Comparison of ENCODE assay signal across 11 cellular contexts in the genomic region with DNA sequence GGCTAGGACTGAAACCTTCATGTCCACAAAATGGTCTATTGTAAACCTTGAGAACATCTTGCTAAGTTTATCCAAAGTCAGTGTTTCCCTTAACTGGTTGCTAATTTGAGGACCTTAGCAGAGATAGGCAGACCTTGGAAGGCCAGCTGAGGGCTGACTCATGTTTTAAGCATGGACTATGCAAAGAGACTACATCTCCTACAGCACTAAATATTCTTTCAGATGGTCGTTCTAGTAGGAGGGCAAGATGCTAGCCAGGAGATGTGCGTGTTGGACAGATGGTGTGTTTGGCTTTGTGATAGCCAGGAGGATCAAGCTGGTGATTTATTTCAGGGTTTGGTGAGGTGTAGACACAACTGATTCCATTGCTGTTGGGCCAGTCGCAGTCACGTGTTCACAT.
A peak's percentile ranks its signal among the peaks of the same experiment; 100 is the strongest.
DNase-seq lines count a peak whose midpoint lies in the region; ATAC-seq, FAIRE-seq and TF ChIP-seq lines count a peak whose summit lies in the region.
"Had no signal": no experiment of that assay in that cellular context is flagged by ENCODE, and none has a peak within 500 bp of the region (broad histone marks: within the 10 kb centered on the region; RNA-seq: fewer than 3 reads in every experiment).

No MANE protein-coding gene starts in this region.

- WGBS in A549 (ENCODE audit: missing lambda C conversion rate): 69% methylated on average over 4 of the region's 4 CpGs
- WGBS in right lobe of liver (ENCODE audit: insufficient coverage, low coverage, low lambda C conversion rate, missing lambda C conversion rate): 67% methylated on average over 2 of the region's 4 CpGs

- ATAC-seq in A549 (peak in 1 of 2 experiments; percentile 15; a peak in 2 of 6 replicates), right lobe of liver (peak; percentile 9 to 56 (median 39)), GM18520 (IDR thresholded peaks at IDR 0.05; ENCODE audit: unreplicated experiment) (no peak)

- TF ChIP-seq CTCF in A549 (IDR thresholded peaks at IDR 0.05) (no peak), right lobe of liver (IDR thresholded peaks at IDR 0.05) (no peak)

- H3K4me1 ChIP-seq in A549: peaks cover 72% of the 10 kb centered on the region
- H3K4me1 ChIP-seq in right lobe of liver: no peaks in the 10 kb centered on the region

- H3K4me2 ChIP-seq in A549: peak overlapping the region; percentile 43

- CTCF ChIA-PET in A549 (lab: Yijun Ruan, JAX): interaction anchor here (0.7 to 2.8 kb wide), 3 partner anchors 10 to 168 kb away, joined by 3 to 9 read pairs (median 6); no protein-coding TSS in a partner anchor

- no peaks in the 10 kb centered on the region for H3K9me3 ChIP-seq in A549
- no peaks in the 10 kb centered on the region for H3K9me3 ChIP-seq in right lobe of liver

- no peak for FAIRE-seq in A549 (lab: Jason Lieb, UNC)

- no peaks in the 10 kb centered on the region for H3K27me3 ChIP-seq in right lobe of liver

- POLR2A ChIA-PET in A549 (lab: Yijun Ruan, JAX): no interaction called here

- peak overlapping the region; percentile 64 to 94 for H3K27ac ChIP-seq in A549
- no peak overlapping the region for H3K27ac ChIP-seq in right lobe of liver

- TF ChIP-seq POLR2A in A549 (IDR thresholded peaks at IDR 0.05; ENCODE audit: low read length) (no peak), right lobe of liver (IDR thresholded peaks at IDR 0.05) (no peak)

- H3K4me3 ChIP-seq in A549 (no peak overlapping the region), right lobe of liver (no peak overlapping the region)

- no peak for TF ChIP-seq RAD21 in A549 (conservative IDR thresholded peaks at IDR 0.05 in 1 of 2, IDR thresholded peaks at IDR 0.05 in 1 of 2)

- intact Hi-C loops in right lobe of liver (cut with DNase I): no loop called here

- H3K36me3 ChIP-seq in right lobe of liver: no peaks in the 10 kb centered on the region

- peak in 1 of 2 experiments; percentile 38 for DNase-seq in A549 (ENCODE audit: low read depth in 1 of 2, low spot score in 1 of 2)
- peak; percentile 40 to 82 for DNase-seq in NCI-H446 (lab: John Stamatoyannopoulos, UW)
- peak; percentile 25 for DNase-seq in dedifferentiated amniotic fluid mesenchymal stem cell (ENCODE audit: extremely low spot score)
- no peak for DNase-seq in right lobe of liver
- DNase-seq in activated naive CD4-positive, alpha-beta T cell treated with Interleukin-2 at 50 U/mL for 16 hours: no peak
- DNase-seq in globus pallidus (ENCODE audit: low spot score): no peak
- DNase-seq in activated naive CD4-positive, alpha-beta T cell (lab: John Stamatoyannopoulos, UW): no peak
- DNase-seq: activated gamma-delta T cell treated with Interleukin-2 at 50 U/mL for 16 hours, endodermal cell, NCI-H1930 had no signal

- TF ChIP-seq EP300 in A549 (IDR thresholded peaks at IDR 0.05): no peak

TF ChIP-seq in A549, 52 proteins besides CTCF, POLR2A, EP300 and RAD21:
- no peak for TF ChIP-seq RARB (CRISPR knock-in tag; IDR thresholded peaks at IDR 0.05)
- TF ChIP-seq, protein P1, sequence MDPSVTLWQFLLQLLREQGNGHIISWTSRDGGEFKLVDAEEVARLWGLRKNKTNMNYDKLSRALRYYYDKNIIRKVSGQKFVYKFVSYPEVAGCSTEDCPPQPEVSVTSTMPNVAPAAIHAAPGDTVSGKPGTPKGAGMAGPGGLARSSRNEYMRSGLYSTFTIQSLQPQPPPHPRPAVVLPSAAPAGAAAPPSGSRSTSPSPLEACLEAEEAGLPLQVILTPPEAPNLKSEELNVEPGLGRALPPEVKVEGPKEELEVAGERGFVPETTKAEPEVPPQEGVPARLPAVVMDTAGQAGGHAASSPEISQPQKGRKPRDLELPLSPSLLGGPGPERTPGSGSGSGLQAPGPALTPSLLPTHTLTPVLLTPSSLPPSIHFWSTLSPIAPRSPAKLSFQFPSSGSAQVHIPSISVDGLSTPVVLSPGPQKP (IDR thresholded peaks at IDR 0.05; ENCODE audit: low read depth, low read length): no peak
- no peak for TF ChIP-seq JUNB (IDR thresholded peaks at IDR 0.05)
- TF ChIP-seq FOSL2 (IDR thresholded peaks at IDR 0.05): no peak
- no peak for TF ChIP-seq FOSL2 (CRISPR knock-in tag; IDR thresholded peaks at IDR 0.05)
- no peak for TF ChIP-seq TP53 (CRISPR knock-in tag; IDR thresholded peaks at IDR 0.05)
- TF ChIP-seq GATA3 (IDR thresholded peaks at IDR 0.05; ENCODE audit: borderline replicate concordance): no peak
- TF ChIP-seq MAZ (IDR thresholded peaks at IDR 0.05; ENCODE audit: borderline replicate concordance, low read depth, low read length): no peak
- TF ChIP-seq PHF8 (IDR thresholded peaks at IDR 0.05; ENCODE audit: borderline replicate concordance, low read depth): no peak
- no peak for TF ChIP-seq JUN (IDR thresholded peaks at IDR 0.05)
TF ChIP-seq in A549: peak in this region for 0.

Comparison
In these comparisons a context has a peak if more than half of its experiments do, and no peak if none do; other contexts are left out.
1. DNase-seq: peak in NCI-H446 (2 of 2) and dedifferentiated amniotic fluid mesenchymal stem cell (single experiment); none in right lobe of liver (0 of 3), activated naive CD4-positive, alpha-beta T cell treated with Interleukin-2 at 50 U/mL for 16 hours (single experiment), globus pallidus (single experiment) and activated naive CD4-positive, alpha-beta T cell (0 of 4).
2. H3K27ac ChIP-seq: peak in A549 (2 of 2); none in right lobe of liver (0 of 3).